ENCODE assay signal across 30 cellular contexts in the genomic region with DNA sequence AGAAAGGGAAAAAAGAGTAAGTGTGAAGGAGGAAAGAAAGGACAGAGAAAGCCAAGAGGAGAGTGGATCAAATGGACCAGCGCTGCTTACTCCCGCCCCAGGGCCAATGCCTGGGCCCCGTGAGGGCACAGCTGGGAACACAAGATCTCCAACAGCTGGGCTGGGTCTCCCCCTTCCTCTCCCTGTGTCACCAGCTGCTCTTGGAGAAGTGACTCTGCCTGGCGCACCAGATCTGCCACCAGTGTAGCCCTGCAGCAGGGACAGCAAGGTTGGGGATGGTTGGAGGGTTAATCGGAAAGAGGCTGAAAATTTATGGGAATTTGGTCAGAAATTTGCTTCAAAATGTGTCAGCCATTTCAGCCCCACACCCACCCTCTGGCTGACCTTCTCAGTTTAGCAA. TPM values are rescaled to one million over a fixed set of nuclear protein-coding genes. Genes with fewer than 3 reads are reported as not detected.
DNase-seq lines count a peak whose midpoint lies in the region; ATAC-seq and TF ChIP-seq lines count a peak whose summit lies in the region.
"Had no signal": no experiment of that assay in that cellular context is flagged by ENCODE, and none has a peak within 500 bp of the region (broad histone marks: within the 10 kb centered on the region; RNA-seq: fewer than 3 reads in every experiment).

No MANE protein-coding gene starts in this region.

- H3K4me3 ChIP-seq in HEK293 (ENCODE audit: low read depth, low read length) = no peak overlapping the region
- no peak overlapping the region for H3K4me3 ChIP-seq in GM23248
- H3K4me3 ChIP-seq: GM12878, right atrium auricular region, upper lobe of right lung had no signal

- POLR2A ChIA-PET in HEK293 (lab: Yijun Ruan, JAX) = no interaction called here

- no peak for ATAC-seq in activated T-cell treated with anti-CD3 and anti-CD28 coated beads, Interleukin-2, amount 50 U/mL, for 72 hours (replicated peaks in 1 of 2)
- ATAC-seq: GM12878; Panc1; stimulated activated memory B cell treated with anti-CD40 and anti-IgM and Interleukin-4, amounts not matched to agents 10 μg/mL and 1 μg/mL and 100 μg/mL, for 72 hours; T-cell had no signal

- no peak for TF ChIP-seq CTCF in HEK293 (tag by site-specific recombination; IDR thresholded peaks at IDR 0.05)
- no peak for TF ChIP-seq CTCF in endothelial cell (IDR thresholded peaks at IDR 0.05; ENCODE audit: unreplicated experiment)

- no peaks in the 10 kb centered on the region for H4K20me1 ChIP-seq in GM23248 (ENCODE audit: insufficient read depth)

- no peaks in the 10 kb centered on the region for H3K9me2 ChIP-seq in GM23248 (ENCODE audit: insufficient read depth)

- CTCF ChIA-PET in HEK293 (lab: Yijun Ruan, JAX) = no interaction called here

- no peaks in the 10 kb centered on the region for H3K79me2 ChIP-seq in GM23248 (ENCODE audit: insufficient read depth)
- H3K79me2 ChIP-seq: parathyroid adenoma had no signal

- H3F3A ChIP-seq in GM23248 (ENCODE audit: insufficient read depth) = no peaks in the 10 kb centered on the region

- H3K36me3 Mint-ChIP-seq in endothelial cell (ENCODE audit: low read depth, unreplicated experiment) = peaks cover 59% of the 10 kb centered on the region
- H3K36me3 Mint-ChIP-seq in activated T-cell treated with anti-CD3 and anti-CD28 coated beads, Interleukin-2, amount 50 U/mL, for 72 hours (ENCODE audit: insufficient read depth in 2 of 2) = peaks cover 0 to 17% of the 10 kb centered on the region in 2 donors

- peaks cover 6 to 96% of the 10 kb centered on the region in 2 experiments for H3K36me3 ChIP-seq in HEK293 (ENCODE audit: control insufficient read depth in 2 of 2, insufficient read depth in 1 of 2, low read length in 2 of 2)
- peaks cover 17% of the 10 kb centered on the region; the same call in 1 of the 2 replicates for H3K36me3 ChIP-seq in GM23248 (ENCODE audit: low read depth)

- H3K27me3 ChIP-seq in GM23248 (replicated peaks; ENCODE audit: insufficient read depth) = no peaks in the 10 kb centered on the region
- H3K27me3 ChIP-seq: right atrium auricular region, upper lobe of right lung had no signal

- no peaks in the 10 kb centered on the region for H3K9me3 Mint-ChIP-seq in endothelial cell (ENCODE audit: unreplicated experiment)
- H3K9me3 Mint-ChIP-seq in activated T-cell treated with anti-CD3 and anti-CD28 coated beads, Interleukin-2, amount 50 U/mL, for 72 hours = no peaks in the 10 kb centered on the region
- H3K9me3 Mint-ChIP-seq: activated CD4-positive, alpha-beta memory T cell treated with anti-CD3 and anti-CD28 coated beads, Interleukin-2, amount 10 ng/mL, durations not matched to agents 7 days and 5 days; activated T-helper 2 cell treated with anti-CD3 and anti-CD28 coated beads, Interferon-gamma antibody, Interleukin-2, Interleukin-4, amounts not matched to agents 10 μg/mL and 5 μg/mL and 100 μg/mL, durations not matched to agents 14 hours and 24 hours and 36 hours; CD4-positive, CD25-positive, alpha-beta regulatory T cell; nephron; stimulated activated memory B cell treated with anti-CD40 and anti-IgM and Interleukin-4, amounts not matched to agents 10 μg/mL and 1 μg/mL and 100 μg/mL, for 72 hours; T-cell had no signal

- H2AFZ ChIP-seq in GM23248 = no peak overlapping the region
- H2AFZ ChIP-seq: parathyroid adenoma had no signal

- H3K4me2 ChIP-seq in GM23248 (ENCODE audit: unreplicated experiment) = no peak overlapping the region

- no peak overlapping the region for H3K9ac ChIP-seq in GM23248
- H3K9ac ChIP-seq: parathyroid adenoma had no signal

- peak; percentile 33 for DNase-seq in NCI-H510A (lab: John Stamatoyannopoulos, UW)
- no peak for DNase-seq in endothelial cell (ENCODE audit: low spot score)
- peak; percentile 21 for DNase-seq in pons (ENCODE audit: low spot score)
- DNase-seq in GM23248 = no peak
- no peak for DNase-seq in NOMO-1 (lab: John Stamatoyannopoulos, UW; ENCODE audit: unreplicated experiment in 2 of 2)
- no peak for DNase-seq in activated T-cell treated with anti-CD3 and anti-CD28 coated beads, Interleukin-2, amount 50 U/mL, for 72 hours
- DNase-seq: activated CD4-positive, alpha-beta memory T cell treated with anti-CD3 and anti-CD28 coated beads, Interleukin-2, amount 10 ng/mL, durations not matched to agents 7 days and 5 days; activated CD4-positive, CD25-positive, alpha-beta regulatory T cell treated with anti-CD3 and anti-CD28 coated beads, Interleukin-2, amount 50 U/mL, for 72 hours; activated CD8-positive, alpha-beta memory T cell treated with anti-CD3 and anti-CD28 coated beads, Interleukin-2, amount 50 U/mL, for 48 hours; CD4-positive, CD25-positive, alpha-beta regulatory T cell; EL; GOT3; Kasumi-1; NCI-H146; NCI-H2107; NCI-H526; SIG-M5; stimulated activated CD4-positive, alpha-beta T cell treated with anti-CD3 and anti-CD28 coated beads, Interleukin-12 subunit alpha, Interleukin-12 subunit beta, amount 100 ng/mL, for 4 hours; stimulated activated CD4-positive, alpha-beta T cell treated with anti-CD3 and anti-CD28 coated beads, Interleukin-4, amount 100 ng/mL, for 24 hours; T-cell; upper lobe of right lung had no signal

- H3K9me3 ChIP-seq in HEK293 (ENCODE audit: control insufficient read depth, insufficient read depth, low read depth, low read length) = no peaks in the 10 kb centered on the region
- no peaks in the 10 kb centered on the region for H3K9me3 ChIP-seq in GM23248 (ENCODE audit: low read depth)
- H3K9me3 ChIP-seq: right atrium auricular region, upper lobe of right lung had no signal

- H3K27me3 Mint-ChIP-seq in endothelial cell (ENCODE audit: unreplicated experiment) = peaks cover 6% of the 10 kb centered on the region
- H3K27me3 Mint-ChIP-seq in activated T-cell treated with anti-CD3 and anti-CD28 coated beads, Interleukin-2, amount 50 U/mL, for 72 hours (ENCODE audit: low read depth) = no peaks in the 10 kb centered on the region
- H3K27me3 Mint-ChIP-seq: activated CD4-positive, alpha-beta memory T cell treated with anti-CD3 and anti-CD28 coated beads, Interleukin-2, amount 10 ng/mL, durations not matched to agents 7 days and 5 days; CD4-positive, CD25-positive, alpha-beta regulatory T cell; stimulated activated memory B cell treated with anti-CD40 and anti-IgM and Interleukin-4, amounts not matched to agents 10 μg/mL and 1 μg/mL and 100 μg/mL, for 72 hours; T-cell had no signal

- no peaks in the 10 kb centered on the region for H3K4me1 Mint-ChIP-seq in endothelial cell (ENCODE audit: unreplicated experiment)
- no peaks in the 10 kb centered on the region for H3K4me1 Mint-ChIP-seq in activated T-cell treated with anti-CD3 and anti-CD28 coated beads, Interleukin-2, amount 50 U/mL, for 72 hours (ENCODE audit: low read depth)
- H3K4me1 Mint-ChIP-seq: stimulated activated memory B cell treated with anti-CD40 and anti-IgM and Interleukin-4, amounts not matched to agents 10 μg/mL and 1 μg/mL and 100 μg/mL, for 72 hours had no signal

- in situ Hi-C loops in GM23248 (cut with MboI) = no loop called here

- no peaks in the 10 kb centered on the region for H3K4me1 ChIP-seq in HEK293 (ENCODE audit: control insufficient read depth, insufficient read depth, low read length)
- no peaks in the 10 kb centered on the region for H3K4me1 ChIP-seq in GM23248 (ENCODE audit: insufficient read depth)
- H3K4me1 ChIP-seq: parathyroid adenoma, right atrium auricular region had no signal

- H3K4me3 Mint-ChIP-seq in endothelial cell (ENCODE audit: unreplicated experiment) = peak overlapping the region; percentile 57
- H3K4me3 Mint-ChIP-seq in activated T-cell treated with anti-CD3 and anti-CD28 coated beads, Interleukin-2, amount 50 U/mL, for 72 hours = no peak overlapping the region
- H3K4me3 Mint-ChIP-seq: activated CD4-positive, alpha-beta memory T cell treated with anti-CD3 and anti-CD28 coated beads, Interleukin-2, amount 10 ng/mL, durations not matched to agents 7 days and 5 days; CD4-positive, CD25-positive, alpha-beta regulatory T cell; nephron; stimulated activated memory B cell treated with anti-CD40 and anti-IgM and Interleukin-4, amounts not matched to agents 10 μg/mL and 1 μg/mL and 100 μg/mL, for 72 hours; T-cell had no signal

- WGBS in GM23248 (ENCODE audit: low coverage in 1 of 2, low lambda C conversion rate in 2 of 2, missing lambda C conversion rate in 2 of 2), 2 experiments = 86 to 87% methylated on average over 5 of the region's 5 CpGs

- H3K27ac ChIP-seq in HEK293 (ENCODE audit: extremely low read depth, low read depth, low read length) (no peak overlapping the region), GM23248 (no peak overlapping the region)
- H3K27ac ChIP-seq: epithelial cell of prostate, parathyroid adenoma, right atrium auricular region, upper lobe of right lung had no signal

- H3K27ac Mint-ChIP-seq in endothelial cell (ENCODE audit: unreplicated experiment) = no peak overlapping the region
- H3K27ac Mint-ChIP-seq in activated T-cell treated with anti-CD3 and anti-CD28 coated beads, Interleukin-2, amount 50 U/mL, for 72 hours = no peak overlapping the region
- H3K27ac Mint-ChIP-seq: activated CD4-positive, alpha-beta memory T cell treated with anti-CD3 and anti-CD28 coated beads, Interleukin-2, amount 10 ng/mL, durations not matched to agents 7 days and 5 days; activated T-helper 2 cell treated with anti-CD3 and anti-CD28 coated beads, Interferon-gamma antibody, Interleukin-2, Interleukin-4, amounts not matched to agents 10 μg/mL and 5 μg/mL and 100 μg/mL, durations not matched to agents 14 hours and 24 hours and 36 hours; nephron; stimulated activated memory B cell treated with anti-CD40 and anti-IgM and Interleukin-4, amounts not matched to agents 10 μg/mL and 1 μg/mL and 100 μg/mL, for 72 hours; T-cell had no signal

TF ChIP-seq in HEK293, 187 proteins besides CTCF, POLR2A, EP300 and RAD21:
- TF ChIP-seq PRDM1 (tag by site-specific recombination; IDR thresholded peaks at IDR 0.05) = peak; percentile 84
- TF ChIP-seq ZNF785 (tag by site-specific recombination; IDR thresholded peaks at IDR 0.05) = no peak
TF ChIP-seq in HEK293: peak in this region for 1.

RNA-seq across cellular contexts. Expression of a gene that starts 8.4 kb away (rescaled TPM):
- total RNA-seq in endothelial cell (ENCODE audit: unreplicated experiment) = 29.9 TPM
- total RNA-seq in GM23248 (2014; rRNA removed; shearing (Covaris generic)) = 13.0 and 17.8 TPM in 2 replicates
- polyA plus RNA-seq in GM23248 (2016; fragmentation: Nextera tagmentation; extraction: Ambion mirVana) = 4.2 and 5.3 TPM in 2 replicates
- 10 to 100 TPM; 18.2 to 26.0 TPM for total RNA-seq in activated T-cell treated with anti-CD3 and anti-CD28 coated beads, Interleukin-2, amount 50 U/mL, for 72 hours

Comparison
In these comparisons a context has a peak if more than half of its experiments do, and no peak if none do; other contexts are left out.
1. DNase-seq: peak in NCI-H510A (single experiment) and pons (single experiment); none in endothelial cell (single experiment), GM23248 (single experiment), NOMO-1 (0 of 2) and activated T-cell treated with anti-CD3 and anti-CD28 coated beads, Interleukin-2, amount 50 U/mL, for 72 hours (0 of 2).